9 cellular contexts compared by ENCODE assay signal in genomic region chr12:56601503-56601902, GRCh38. TPM values are rescaled to one million over a fixed set of nuclear protein-coding genes. Genes with fewer than 3 reads are reported as not detected.
DNase-seq lines count a peak whose midpoint lies in the region; ATAC-seq and TF ChIP-seq lines count a peak whose summit lies in the region.
"Had no signal": no experiment of that assay in that cellular context is flagged by ENCODE, and none has a peak within 500 bp of the region (broad histone marks: within the 10 kb centered on the region; RNA-seq: fewer than 3 reads in every experiment).

No MANE protein-coding gene starts in this region.

- no peak overlapping the region for H3K9ac ChIP-seq in smooth muscle cell (ENCODE audit: low read depth)

- peaks cover 95 to 97% of the 10 kb centered on the region in 2 donors for H3K36me3 ChIP-seq in ascending aorta
- H3K36me3 ChIP-seq in smooth muscle cell (ENCODE audit: low read depth), result peaks cover 46% of the 10 kb centered on the region

- H3K4me1 ChIP-seq in ascending aorta (no peaks in the 10 kb centered on the region), smooth muscle cell (ENCODE audit: low read depth) (no peaks in the 10 kb centered on the region)

- H4K20me1 ChIP-seq in smooth muscle cell (ENCODE audit: low read depth), result peaks cover 13% of the 10 kb centered on the region

- 88% methylated on average over 3 of the region's 3 CpGs for WGBS in smooth muscle cell (ENCODE audit: low lambda C conversion rate)

- H2AFZ ChIP-seq in smooth muscle cell (ENCODE audit: low read depth), result no peak overlapping the region

- peaks cover 13% of the 10 kb centered on the region for H3K36me3 Mint-ChIP-seq in activated naive CD8-positive, alpha-beta T cell treated with anti-CD3 and anti-CD28 coated beads for 36 hours
- H3K36me3 Mint-ChIP-seq in memory B cell, result peaks cover 54% of the 10 kb centered on the region

- TF ChIP-seq CTCF in ascending aorta (IDR thresholded peaks at IDR 0.05) (no peak), smooth muscle cell (IDR thresholded peaks at IDR 0.05; ENCODE audit: borderline replicate concordance, insufficient read depth, poor library complexity, severe bottlenecking) (no peak)

- peaks cover 4% of the 10 kb centered on the region for H3K4me1 Mint-ChIP-seq in activated naive CD8-positive, alpha-beta T cell treated with anti-CD3 and anti-CD28 coated beads for 36 hours
- peaks cover 2% of the 10 kb centered on the region for H3K4me1 Mint-ChIP-seq in memory B cell

- H3K79me2 ChIP-seq in smooth muscle cell (ENCODE audit: low read depth), result no peaks in the 10 kb centered on the region

- ATAC-seq in memory B cell (ENCODE audit: low read depth), result peak; percentile 62

- H3K4me2 ChIP-seq in smooth muscle cell, result no peak overlapping the region

- H3F3A ChIP-seq in smooth muscle cell (ENCODE audit: low read depth), result peaks cover 6% of the 10 kb centered on the region

- intact Hi-C loops in ascending aorta (cut with DNase I), result no loop called here

- H3K27ac ChIP-seq in ascending aorta, result no peak overlapping the region
- H3K27ac ChIP-seq in smooth muscle cell (ENCODE audit: low read depth), result no peak overlapping the region

- H3K27me3 Mint-ChIP-seq in activated naive CD8-positive, alpha-beta T cell treated with anti-CD3 and anti-CD28 coated beads for 36 hours, result no peaks in the 10 kb centered on the region
- no peaks in the 10 kb centered on the region for H3K27me3 Mint-ChIP-seq in memory B cell

- peak overlapping the region; percentile 19 for H3K27ac Mint-ChIP-seq in activated naive CD8-positive, alpha-beta T cell treated with anti-CD3 and anti-CD28 coated beads for 36 hours
- peak overlapping the region; percentile 58 for H3K27ac Mint-ChIP-seq in memory B cell

- no peak overlapping the region for H3K4me3 Mint-ChIP-seq in activated naive CD8-positive, alpha-beta T cell treated with anti-CD3 and anti-CD28 coated beads for 36 hours
- H3K4me3 Mint-ChIP-seq in memory B cell, result no peak overlapping the region

- H3K9me3 ChIP-seq in ascending aorta, result no peaks in the 10 kb centered on the region
- H3K9me3 ChIP-seq in smooth muscle cell (replicated peaks; ENCODE audit: low read depth), result no peaks in the 10 kb centered on the region

- H3K27me3 ChIP-seq in ascending aorta (no peaks in the 10 kb centered on the region), smooth muscle cell (ENCODE audit: low read depth) (no peaks in the 10 kb centered on the region)

- H3K4me3 ChIP-seq in ascending aorta (no peak overlapping the region), smooth muscle cell (no peak overlapping the region)

- H3K9me3 Mint-ChIP-seq in activated naive CD8-positive, alpha-beta T cell treated with anti-CD3 and anti-CD28 coated beads for 36 hours, result no peaks in the 10 kb centered on the region
- H3K9me3 Mint-ChIP-seq in memory B cell, result no peaks in the 10 kb centered on the region

- DNase-seq in EH (ENCODE audit: low read depth) (peak; percentile 21), NAMALWA (ENCODE audit: low spot score) (peak; percentile 48), memory B cell (ENCODE audit: low spot score in 2 of 2) (peak; percentile 17 to 26), ascending aorta (ENCODE audit: low spot score in 2 of 2) (no peak), NCI-H187 (lab: John Stamatoyannopoulos, UW) (no peak), smooth muscle cell (lab: John Stamatoyannopoulos, UW; ENCODE audit: unreplicated experiment) (no peak), putamen (ENCODE audit: low spot score) (no peak)
- peak; percentile 6 for DNase-seq in activated naive CD8-positive, alpha-beta T cell treated with anti-CD3 and anti-CD28 coated beads for 36 hours
- DNase-seq: effector CD8-positive, alpha-beta T cell had no signal

RNA-seq across cellular contexts. Expression of gene BAZ2A, which starts 28.6 kb away (rescaled TPM):
- total RNA-seq in activated naive CD8-positive, alpha-beta T cell treated with anti-CD3 and anti-CD28 coated beads for 36 hours, result 10 to 100 TPM; 65.4 to 65.8 TPM
- total RNA-seq in ascending aorta (118 TPM), smooth muscle cell (33.4 and 34.1 TPM in 2 replicates)
- polyA plus RNA-seq in smooth muscle cell, result 26.2 and 38.3 TPM in 2 replicates

RNA-seq across cellular contexts. Expression of gene ATP5F1B, which starts 44.3 kb away (rescaled TPM):
- 1,000 to 10,000 TPM in 1 of 2 experiments, 100 to 1,000 TPM in 1; 996 to 1,010 TPM for total RNA-seq in activated naive CD8-positive, alpha-beta T cell treated with anti-CD3 and anti-CD28 coated beads for 36 hours
- total RNA-seq in ascending aorta (197 TPM), smooth muscle cell (489 and 498 TPM in 2 replicates)
- polyA plus RNA-seq in smooth muscle cell, result 953 and 954 TPM in 2 replicates

Comparison
In these comparisons a context has a peak if more than half of its experiments do, and no peak if none do; other contexts are left out.
1. DNase-seq: peak in EH (single experiment), NAMALWA (single experiment), activated naive CD8-positive, alpha-beta T cell treated with anti-CD3 and anti-CD28 coated beads for 36 hours (single experiment) and memory B cell (2 of 2); none in ascending aorta (0 of 2), NCI-H187 (0 of 2), smooth muscle cell (single experiment) and putamen (single experiment).